1 cellular context compared by ENCODE assay signal in the genomic region with DNA sequence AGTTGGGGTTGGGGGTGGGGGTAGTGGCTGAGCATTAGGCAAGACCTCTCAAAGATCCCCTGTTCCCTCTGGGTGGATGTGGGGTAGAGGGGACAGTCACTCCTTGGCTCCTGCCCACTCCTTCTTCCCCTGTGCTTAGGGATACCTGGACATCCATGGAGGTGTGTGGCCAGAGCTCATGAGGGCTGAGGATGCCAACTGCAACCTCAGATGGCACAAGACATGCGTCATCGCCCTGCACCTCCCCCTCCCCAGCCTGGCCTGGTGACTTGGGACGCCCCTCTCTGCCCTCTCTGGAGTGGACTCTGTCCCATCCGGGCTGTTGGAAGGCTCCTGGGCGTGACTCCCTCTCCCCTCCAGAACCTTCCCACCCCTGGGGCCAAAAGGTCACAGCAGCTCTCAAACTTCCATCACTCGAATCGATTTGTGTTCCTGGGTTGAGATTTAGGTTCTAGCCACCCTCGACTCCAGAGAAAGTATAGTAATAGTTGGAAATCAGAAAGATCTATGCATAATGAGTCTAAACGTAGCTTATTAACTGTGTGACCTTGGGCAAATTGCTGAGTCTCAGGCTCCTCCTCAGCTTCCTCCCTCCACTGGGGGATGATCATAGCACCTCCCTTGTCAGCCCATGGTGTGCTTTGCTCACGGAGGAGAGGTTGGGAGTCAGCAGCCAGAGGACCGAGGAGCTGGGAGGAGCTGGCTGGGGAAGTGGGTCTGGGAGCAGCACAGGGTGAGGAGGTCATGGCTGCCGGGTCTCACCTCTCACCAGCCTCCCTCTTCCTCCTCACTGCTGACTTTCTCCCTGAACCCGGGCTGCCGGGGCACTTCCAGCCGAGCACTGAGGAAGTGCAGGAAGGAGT.
A peak's percentile ranks its signal among the peaks of the same experiment; 100 is the strongest.
TF ChIP-seq lines count a peak whose summit lies in the region.

No MANE protein-coding gene starts in this region.

TF ChIP-seq in K562, 482 proteins besides CTCF, POLR2A, EP300 and RAD21 (continued from another document and continues in another):
- TF ChIP-seq, protein P1, sequence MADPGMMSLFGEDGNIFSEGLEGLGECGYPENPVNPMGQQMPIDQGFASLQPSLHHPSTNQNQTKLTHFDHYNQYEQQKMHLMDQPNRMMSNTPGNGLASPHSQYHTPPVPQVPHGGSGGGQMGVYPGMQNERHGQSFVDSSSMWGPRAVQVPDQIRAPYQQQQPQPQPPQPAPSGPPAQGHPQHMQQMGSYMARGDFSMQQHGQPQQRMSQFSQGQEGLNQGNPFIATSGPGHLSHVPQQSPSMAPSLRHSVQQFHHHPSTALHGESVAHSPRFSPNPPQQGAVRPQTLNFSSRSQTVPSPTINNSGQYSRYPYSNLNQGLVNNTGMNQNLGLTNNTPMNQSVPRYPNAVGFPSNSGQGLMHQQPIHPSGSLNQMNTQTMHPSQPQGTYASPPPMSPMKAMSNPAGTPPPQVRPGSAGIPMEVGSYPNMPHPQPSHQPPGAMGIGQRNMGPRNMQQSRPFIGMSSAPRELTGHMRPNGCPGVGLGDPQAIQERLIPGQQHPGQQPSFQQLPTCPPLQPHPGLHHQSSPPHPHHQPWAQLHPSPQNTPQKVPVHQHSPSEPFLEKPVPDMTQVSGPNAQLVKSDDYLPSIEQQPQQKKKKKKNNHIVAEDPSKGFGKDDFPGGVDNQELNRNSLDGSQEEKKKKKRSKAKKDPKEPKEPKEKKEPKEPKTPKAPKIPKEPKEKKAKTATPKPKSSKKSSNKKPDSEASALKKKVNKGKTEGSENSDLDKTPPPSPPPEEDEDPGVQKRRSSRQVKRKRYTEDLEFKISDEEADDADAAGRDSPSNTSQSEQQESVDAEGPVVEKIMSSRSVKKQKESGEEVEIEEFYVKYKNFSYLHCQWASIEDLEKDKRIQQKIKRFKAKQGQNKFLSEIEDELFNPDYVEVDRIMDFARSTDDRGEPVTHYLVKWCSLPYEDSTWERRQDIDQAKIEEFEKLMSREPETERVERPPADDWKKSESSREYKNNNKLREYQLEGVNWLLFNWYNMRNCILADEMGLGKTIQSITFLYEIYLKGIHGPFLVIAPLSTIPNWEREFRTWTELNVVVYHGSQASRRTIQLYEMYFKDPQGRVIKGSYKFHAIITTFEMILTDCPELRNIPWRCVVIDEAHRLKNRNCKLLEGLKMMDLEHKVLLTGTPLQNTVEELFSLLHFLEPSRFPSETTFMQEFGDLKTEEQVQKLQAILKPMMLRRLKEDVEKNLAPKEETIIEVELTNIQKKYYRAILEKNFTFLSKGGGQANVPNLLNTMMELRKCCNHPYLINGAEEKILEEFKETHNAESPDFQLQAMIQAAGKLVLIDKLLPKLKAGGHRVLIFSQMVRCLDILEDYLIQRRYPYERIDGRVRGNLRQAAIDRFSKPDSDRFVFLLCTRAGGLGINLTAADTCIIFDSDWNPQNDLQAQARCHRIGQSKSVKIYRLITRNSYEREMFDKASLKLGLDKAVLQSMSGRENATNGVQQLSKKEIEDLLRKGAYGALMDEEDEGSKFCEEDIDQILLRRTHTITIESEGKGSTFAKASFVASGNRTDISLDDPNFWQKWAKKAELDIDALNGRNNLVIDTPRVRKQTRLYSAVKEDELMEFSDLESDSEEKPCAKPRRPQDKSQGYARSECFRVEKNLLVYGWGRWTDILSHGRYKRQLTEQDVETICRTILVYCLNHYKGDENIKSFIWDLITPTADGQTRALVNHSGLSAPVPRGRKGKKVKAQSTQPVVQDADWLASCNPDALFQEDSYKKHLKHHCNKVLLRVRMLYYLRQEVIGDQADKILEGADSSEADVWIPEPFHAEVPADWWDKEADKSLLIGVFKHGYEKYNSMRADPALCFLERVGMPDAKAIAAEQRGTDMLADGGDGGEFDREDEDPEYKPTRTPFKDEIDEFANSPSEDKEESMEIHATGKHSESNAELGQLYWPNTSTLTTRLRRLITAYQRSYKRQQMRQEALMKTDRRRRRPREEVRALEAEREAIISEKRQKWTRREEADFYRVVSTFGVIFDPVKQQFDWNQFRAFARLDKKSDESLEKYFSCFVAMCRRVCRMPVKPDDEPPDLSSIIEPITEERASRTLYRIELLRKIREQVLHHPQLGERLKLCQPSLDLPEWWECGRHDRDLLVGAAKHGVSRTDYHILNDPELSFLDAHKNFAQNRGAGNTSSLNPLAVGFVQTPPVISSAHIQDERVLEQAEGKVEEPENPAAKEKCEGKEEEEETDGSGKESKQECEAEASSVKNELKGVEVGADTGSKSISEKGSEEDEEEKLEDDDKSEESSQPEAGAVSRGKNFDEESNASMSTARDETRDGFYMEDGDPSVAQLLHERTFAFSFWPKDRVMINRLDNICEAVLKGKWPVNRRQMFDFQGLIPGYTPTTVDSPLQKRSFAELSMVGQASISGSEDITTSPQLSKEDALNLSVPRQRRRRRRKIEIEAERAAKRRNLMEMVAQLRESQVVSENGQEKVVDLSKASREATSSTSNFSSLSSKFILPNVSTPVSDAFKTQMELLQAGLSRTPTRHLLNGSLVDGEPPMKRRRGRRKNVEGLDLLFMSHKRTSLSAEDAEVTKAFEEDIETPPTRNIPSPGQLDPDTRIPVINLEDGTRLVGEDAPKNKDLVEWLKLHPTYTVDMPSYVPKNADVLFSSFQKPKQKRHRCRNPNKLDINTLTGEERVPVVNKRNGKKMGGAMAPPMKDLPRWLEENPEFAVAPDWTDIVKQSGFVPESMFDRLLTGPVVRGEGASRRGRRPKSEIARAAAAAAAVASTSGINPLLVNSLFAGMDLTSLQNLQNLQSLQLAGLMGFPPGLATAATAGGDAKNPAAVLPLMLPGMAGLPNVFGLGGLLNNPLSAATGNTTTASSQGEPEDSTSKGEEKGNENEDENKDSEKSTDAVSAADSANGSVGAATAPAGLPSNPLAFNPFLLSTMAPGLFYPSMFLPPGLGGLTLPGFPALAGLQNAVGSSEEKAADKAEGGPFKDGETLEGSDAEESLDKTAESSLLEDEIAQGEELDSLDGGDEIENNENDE (IDR thresholded peaks at IDR 0.05; ENCODE audit: low read depth, low read length): no peak
- TF ChIP-seq ZNF445 (CRISPR knock-in tag; IDR thresholded peaks at IDR 0.05; ENCODE audit: low read depth) (0 out of 2 replicates have a peak, but pooled peaks have one; percentile 48), TBP (optimal IDR thresholded peaks at IDR 0.05; ENCODE audit: low read depth, low read length) (peak; percentile 4), FUS (optimal IDR thresholded peaks at IDR 0.05; ENCODE audit: low read depth, low read length) (no peak), ZNF740 (CRISPR knock-in tag; IDR thresholded peaks at IDR 0.05) (0 out of 2 replicates have a peak, but pooled peaks have one; percentile 10), ZNF740 (tag; IDR thresholded peaks at IDR 0.05) (no peak), NCOA1 (IDR thresholded peaks at IDR 0.05; ENCODE audit: low read depth) (no peak), FIP1L1 (IDR thresholded peaks at IDR 0.05; ENCODE audit: low read depth, low read length, poor library complexity, severe bottlenecking) (no peak), ZNF282 (CRISPR knock-in tag; IDR thresholded peaks at IDR 0.05) (no peak), ILF3 (IDR thresholded peaks at IDR 0.05; ENCODE audit: borderline replicate concordance) (no peak), HDAC2 (IDR thresholded peaks at IDR 0.05) (peak; percentile 54; the same call in 1 of the 2 replicates), NONO (IDR thresholded peaks at IDR 0.05; ENCODE audit: low read depth in 2 of 2, low read length in 1 of 2) (no peak), ZNF3 (CRISPR knock-in tag; IDR thresholded peaks at IDR 0.05) (no peak), ZNF699 (CRISPR knock-in tag; IDR thresholded peaks at IDR 0.05; ENCODE audit: insufficient replicate concordance) (no peak), HOXB6 (CRISPR knock-in tag; IDR thresholded peaks at IDR 0.05; ENCODE audit: borderline replicate concordance) (no peak), MBD2 (IDR thresholded peaks at IDR 0.05; ENCODE audit: borderline replicate concordance, low read depth) (0 out of 2 replicates have a peak, but pooled peaks have one; percentile 32), PCBP2 (IDR thresholded peaks at IDR 0.05; ENCODE audit: low read depth, low read length, poor library complexity, severe bottlenecking) (no peak), TFAM (CRISPR knock-in tag; conservative IDR thresholded peaks at IDR 0.05) (no peak), NELFE (IDR thresholded peaks at IDR 0.05; ENCODE audit: insufficient read depth, insufficient read length) (no peak), RNF219 (CRISPR knock-in tag; IDR thresholded peaks at IDR 0.05) (no peak), ZNF644 (tag; IDR thresholded peaks at IDR 0.05; ENCODE audit: low read depth) (0 out of 2 replicates have a peak, but pooled peaks have one; percentile 1), CCNT2 (IDR thresholded peaks at IDR 0.05; ENCODE audit: borderline replicate concordance, extremely low read depth, insufficient read length, low read depth, low read length) (no peak)
- TF ChIP-seq, protein P2, sequence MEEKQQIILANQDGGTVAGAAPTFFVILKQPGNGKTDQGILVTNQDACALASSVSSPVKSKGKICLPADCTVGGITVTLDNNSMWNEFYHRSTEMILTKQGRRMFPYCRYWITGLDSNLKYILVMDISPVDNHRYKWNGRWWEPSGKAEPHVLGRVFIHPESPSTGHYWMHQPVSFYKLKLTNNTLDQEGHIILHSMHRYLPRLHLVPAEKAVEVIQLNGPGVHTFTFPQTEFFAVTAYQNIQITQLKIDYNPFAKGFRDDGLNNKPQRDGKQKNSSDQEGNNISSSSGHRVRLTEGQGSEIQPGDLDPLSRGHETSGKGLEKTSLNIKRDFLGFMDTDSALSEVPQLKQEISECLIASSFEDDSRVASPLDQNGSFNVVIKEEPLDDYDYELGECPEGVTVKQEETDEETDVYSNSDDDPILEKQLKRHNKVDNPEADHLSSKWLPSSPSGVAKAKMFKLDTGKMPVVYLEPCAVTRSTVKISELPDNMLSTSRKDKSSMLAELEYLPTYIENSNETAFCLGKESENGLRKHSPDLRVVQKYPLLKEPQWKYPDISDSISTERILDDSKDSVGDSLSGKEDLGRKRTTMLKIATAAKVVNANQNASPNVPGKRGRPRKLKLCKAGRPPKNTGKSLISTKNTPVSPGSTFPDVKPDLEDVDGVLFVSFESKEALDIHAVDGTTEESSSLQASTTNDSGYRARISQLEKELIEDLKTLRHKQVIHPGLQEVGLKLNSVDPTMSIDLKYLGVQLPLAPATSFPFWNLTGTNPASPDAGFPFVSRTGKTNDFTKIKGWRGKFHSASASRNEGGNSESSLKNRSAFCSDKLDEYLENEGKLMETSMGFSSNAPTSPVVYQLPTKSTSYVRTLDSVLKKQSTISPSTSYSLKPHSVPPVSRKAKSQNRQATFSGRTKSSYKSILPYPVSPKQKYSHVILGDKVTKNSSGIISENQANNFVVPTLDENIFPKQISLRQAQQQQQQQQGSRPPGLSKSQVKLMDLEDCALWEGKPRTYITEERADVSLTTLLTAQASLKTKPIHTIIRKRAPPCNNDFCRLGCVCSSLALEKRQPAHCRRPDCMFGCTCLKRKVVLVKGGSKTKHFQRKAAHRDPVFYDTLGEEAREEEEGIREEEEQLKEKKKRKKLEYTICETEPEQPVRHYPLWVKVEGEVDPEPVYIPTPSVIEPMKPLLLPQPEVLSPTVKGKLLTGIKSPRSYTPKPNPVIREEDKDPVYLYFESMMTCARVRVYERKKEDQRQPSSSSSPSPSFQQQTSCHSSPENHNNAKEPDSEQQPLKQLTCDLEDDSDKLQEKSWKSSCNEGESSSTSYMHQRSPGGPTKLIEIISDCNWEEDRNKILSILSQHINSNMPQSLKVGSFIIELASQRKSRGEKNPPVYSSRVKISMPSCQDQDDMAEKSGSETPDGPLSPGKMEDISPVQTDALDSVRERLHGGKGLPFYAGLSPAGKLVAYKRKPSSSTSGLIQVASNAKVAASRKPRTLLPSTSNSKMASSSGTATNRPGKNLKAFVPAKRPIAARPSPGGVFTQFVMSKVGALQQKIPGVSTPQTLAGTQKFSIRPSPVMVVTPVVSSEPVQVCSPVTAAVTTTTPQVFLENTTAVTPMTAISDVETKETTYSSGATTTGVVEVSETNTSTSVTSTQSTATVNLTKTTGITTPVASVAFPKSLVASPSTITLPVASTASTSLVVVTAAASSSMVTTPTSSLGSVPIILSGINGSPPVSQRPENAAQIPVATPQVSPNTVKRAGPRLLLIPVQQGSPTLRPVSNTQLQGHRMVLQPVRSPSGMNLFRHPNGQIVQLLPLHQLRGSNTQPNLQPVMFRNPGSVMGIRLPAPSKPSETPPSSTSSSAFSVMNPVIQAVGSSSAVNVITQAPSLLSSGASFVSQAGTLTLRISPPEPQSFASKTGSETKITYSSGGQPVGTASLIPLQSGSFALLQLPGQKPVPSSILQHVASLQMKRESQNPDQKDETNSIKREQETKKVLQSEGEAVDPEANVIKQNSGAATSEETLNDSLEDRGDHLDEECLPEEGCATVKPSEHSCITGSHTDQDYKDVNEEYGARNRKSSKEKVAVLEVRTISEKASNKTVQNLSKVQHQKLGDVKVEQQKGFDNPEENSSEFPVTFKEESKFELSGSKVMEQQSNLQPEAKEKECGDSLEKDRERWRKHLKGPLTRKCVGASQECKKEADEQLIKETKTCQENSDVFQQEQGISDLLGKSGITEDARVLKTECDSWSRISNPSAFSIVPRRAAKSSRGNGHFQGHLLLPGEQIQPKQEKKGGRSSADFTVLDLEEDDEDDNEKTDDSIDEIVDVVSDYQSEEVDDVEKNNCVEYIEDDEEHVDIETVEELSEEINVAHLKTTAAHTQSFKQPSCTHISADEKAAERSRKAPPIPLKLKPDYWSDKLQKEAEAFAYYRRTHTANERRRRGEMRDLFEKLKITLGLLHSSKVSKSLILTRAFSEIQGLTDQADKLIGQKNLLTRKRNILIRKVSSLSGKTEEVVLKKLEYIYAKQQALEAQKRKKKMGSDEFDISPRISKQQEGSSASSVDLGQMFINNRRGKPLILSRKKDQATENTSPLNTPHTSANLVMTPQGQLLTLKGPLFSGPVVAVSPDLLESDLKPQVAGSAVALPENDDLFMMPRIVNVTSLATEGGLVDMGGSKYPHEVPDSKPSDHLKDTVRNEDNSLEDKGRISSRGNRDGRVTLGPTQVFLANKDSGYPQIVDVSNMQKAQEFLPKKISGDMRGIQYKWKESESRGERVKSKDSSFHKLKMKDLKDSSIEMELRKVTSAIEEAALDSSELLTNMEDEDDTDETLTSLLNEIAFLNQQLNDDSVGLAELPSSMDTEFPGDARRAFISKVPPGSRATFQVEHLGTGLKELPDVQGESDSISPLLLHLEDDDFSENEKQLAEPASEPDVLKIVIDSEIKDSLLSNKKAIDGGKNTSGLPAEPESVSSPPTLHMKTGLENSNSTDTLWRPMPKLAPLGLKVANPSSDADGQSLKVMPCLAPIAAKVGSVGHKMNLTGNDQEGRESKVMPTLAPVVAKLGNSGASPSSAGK (IDR thresholded peaks at IDR 0.05): no peak
